18 cellular contexts compared by ENCODE assay signal in genomic region chr3:50637945-50638344, GRCh38. TPM values are rescaled to one million over a fixed set of nuclear protein-coding genes. Genes with fewer than 3 reads are reported as not detected.
DNase-seq lines count a peak whose midpoint lies in the region; ATAC-seq, FAIRE-seq and TF ChIP-seq lines count a peak whose summit lies in the region.
"Had no signal": no experiment of that assay in that cellular context is flagged by ENCODE, and none has a peak within 500 bp of the region (broad histone marks: within the 10 kb centered on the region; RNA-seq: fewer than 3 reads in every experiment).

No MANE protein-coding gene starts in this region.

- intact Hi-C loops in activated CD8-positive, alpha-beta T cell treated with anti-CD3 and anti-CD28 coated beads for 36 hours (cut with micrococcal nuclease), result no loop called here
- intact Hi-C loops in heart right ventricle (cut with DNase I) (no loop called here), PC-9 (cut with micrococcal nuclease; ENCODE audit: unreplicated experiment) (no loop called here), kidney (cut with DNase I) (no loop called here)

- no peak for TF ChIP-seq CTCF in activated CD8-positive, alpha-beta T cell treated with anti-CD3 and anti-CD28 coated beads for 36 hours (IDR thresholded peaks at IDR 0.05)
- TF ChIP-seq CTCF in heart right ventricle (IDR thresholded peaks at IDR 0.05) (no peak), PC-9 (conservative IDR thresholded peaks at IDR 0.05) (no peak), kidney (IDR thresholded peaks at IDR 0.05; ENCODE audit: borderline replicate concordance, extremely low read depth, insufficient read depth) (no peak)

- no peaks in the 10 kb centered on the region for H3K9me2 ChIP-seq in PC-9 (ENCODE audit: insufficient read depth)

- no peak overlapping the region for H3K4me2 ChIP-seq in PC-9

- no peak overlapping the region for H3K4me3 Mint-ChIP-seq in activated naive CD4-positive, alpha-beta T cell treated with anti-CD3 and anti-CD28 coated beads, Interleukin-2, amount 10 ng/mL, durations not matched to agents 7 days and 5 days
- no peak overlapping the region for H3K4me3 Mint-ChIP-seq in activated CD8-positive, alpha-beta T cell treated with anti-CD3 and anti-CD28 coated beads for 36 hours
- H3K4me3 Mint-ChIP-seq: activated B cell treated with CpG ODN at 0.5 μM for 24 hours had no signal

- H2AFZ ChIP-seq in PC-9, result no peak overlapping the region

- H3K9me3 Mint-ChIP-seq in activated naive CD4-positive, alpha-beta T cell treated with anti-CD3 and anti-CD28 coated beads, Interleukin-2, amount 10 ng/mL, durations not matched to agents 7 days and 5 days, result no peaks in the 10 kb centered on the region
- no peaks in the 10 kb centered on the region for H3K9me3 Mint-ChIP-seq in activated CD8-positive, alpha-beta T cell treated with anti-CD3 and anti-CD28 coated beads for 36 hours
- H3K9me3 Mint-ChIP-seq: activated B cell treated with CpG ODN at 0.5 μM for 24 hours had no signal

- peak overlapping the region in 2 of 3 donors; percentile 15 to 57 for H3K9ac ChIP-seq in skeletal muscle tissue (ENCODE audit: low read depth in 1 of 3, low read length in 3 of 3)
- no peak overlapping the region for H3K9ac ChIP-seq in kidney (ENCODE audit: low read length in 2 of 2)

- no peaks in the 10 kb centered on the region for H3K9me3 ChIP-seq in heart right ventricle
- no peaks in the 10 kb centered on the region for H3K9me3 ChIP-seq in skeletal muscle tissue (ENCODE audit: control insufficient read depth in 3 of 3, low read length in 3 of 3)
- H3K9me3 ChIP-seq in PC-9 (ENCODE audit: insufficient read depth, low read depth), result no peaks in the 10 kb centered on the region
- H3K9me3 ChIP-seq in kidney (ENCODE audit: control insufficient read depth in 1 of 2, low read length in 2 of 2), result no peaks in the 10 kb centered on the region
- H3K9me3 ChIP-seq: prostate gland had no signal

- no peak for FAIRE-seq in kidney (lab: Jason Lieb, UNC)
- FAIRE-seq: endometrium, G401.6, GM12891 had no signal

- peaks cover 53% of the 10 kb centered on the region for H3K4me1 Mint-ChIP-seq in activated naive CD4-positive, alpha-beta T cell treated with anti-CD3 and anti-CD28 coated beads, Interleukin-2, amount 10 ng/mL, durations not matched to agents 7 days and 5 days
- peaks cover 58% of the 10 kb centered on the region for H3K4me1 Mint-ChIP-seq in activated CD8-positive, alpha-beta T cell treated with anti-CD3 and anti-CD28 coated beads for 36 hours (ENCODE audit: low read depth)

- BruUV-seq in PC-9 (replicated peaks; lab: Mats Ljungman, UMichigan), result no TSS peak

- H3K36me3 Mint-ChIP-seq in activated naive CD4-positive, alpha-beta T cell treated with anti-CD3 and anti-CD28 coated beads, Interleukin-2, amount 10 ng/mL, durations not matched to agents 7 days and 5 days, result peaks cover 40% of the 10 kb centered on the region
- peaks cover 55% of the 10 kb centered on the region for H3K36me3 Mint-ChIP-seq in activated CD8-positive, alpha-beta T cell treated with anti-CD3 and anti-CD28 coated beads for 36 hours (ENCODE audit: low read depth)

- peaks cover 10 to 70% (median 46%) of the 10 kb centered on the region in 9 donors for H3K4me1 ChIP-seq in heart right ventricle
- peaks cover 14 to 58% (median 38%) of the 10 kb centered on the region in 3 donors for H3K4me1 ChIP-seq in skeletal muscle tissue (ENCODE audit: control insufficient read depth in 3 of 3, insufficient read depth in 3 of 3, low read length in 3 of 3)
- H3K4me1 ChIP-seq in PC-9 (replicated peaks; ENCODE audit: insufficient read depth), result peaks cover 9% of the 10 kb centered on the region
- peaks cover 8 to 9% of the 10 kb centered on the region in 2 donors for H3K4me1 ChIP-seq in kidney (ENCODE audit: control insufficient read depth in 1 of 2, insufficient read depth in 1 of 2, low read depth in 1 of 2, low read length in 2 of 2)
- H3K4me1 ChIP-seq: foreskin keratinocyte, prostate gland had no signal

- CTCF ChIA-PET in activated naive CD4-positive, alpha-beta T cell treated with anti-CD3 and anti-CD28 coated beads, Interleukin-2, amount 10 ng/mL, durations not matched to agents 7 days and 5 days (lab: Charles Lee), result interaction anchor here (1.2 kb wide), 1 partner anchor 24 kb away, joined by 3 read pairs; no protein-coding TSS in a partner anchor
- CTCF ChIA-PET in activated CD8-positive, alpha-beta T cell treated with anti-CD3 and anti-CD28 coated beads for 36 hours (lab: Charles Lee), result interaction anchor here (1.6 to 8.5 kb wide), 2 partner anchors 15 to 22 kb away, joined by 3 to 47 read pairs; no protein-coding TSS in a partner anchor
- CTCF ChIA-PET in PC-9 (lab: Charles Lee), result no interaction called here

- 62 to 67% methylated on average over 3 of the region's 3 CpGs for WGBS in heart right ventricle, 2 donors

- H3K27ac Mint-ChIP-seq in activated naive CD4-positive, alpha-beta T cell treated with anti-CD3 and anti-CD28 coated beads, Interleukin-2, amount 10 ng/mL, durations not matched to agents 7 days and 5 days, result peak overlapping the region; percentile 71
- peak overlapping the region; percentile 22 for H3K27ac Mint-ChIP-seq in activated CD8-positive, alpha-beta T cell treated with anti-CD3 and anti-CD28 coated beads for 36 hours
- H3K27ac Mint-ChIP-seq: activated B cell treated with CpG ODN at 0.5 μM for 24 hours had no signal

- H3K27me3 ChIP-seq in heart right ventricle, result no peaks in the 10 kb centered on the region
- no peaks in the 10 kb centered on the region for H3K27me3 ChIP-seq in skeletal muscle tissue (ENCODE audit: control insufficient read depth in 3 of 3, insufficient read depth in 3 of 3, low read length in 3 of 3)
- no peaks in the 10 kb centered on the region for H3K27me3 ChIP-seq in PC-9 (ENCODE audit: insufficient read depth, low read depth)
- H3K27me3 ChIP-seq: foreskin keratinocyte had no signal

- peaks cover 20% of the 10 kb centered on the region; the same call in 1 of the 2 replicates for H3K79me2 ChIP-seq in PC-9 (ENCODE audit: low read depth)

- H3K4me3 ChIP-seq in heart right ventricle (no peak overlapping the region), skeletal muscle tissue (ENCODE audit: low read length in 3 of 3) (no peak overlapping the region), PC-9 (no peak overlapping the region), kidney (ENCODE audit: low read length in 2 of 2) (no peak overlapping the region)
- H3K4me3 ChIP-seq: prostate gland had no signal

- H3K27ac ChIP-seq in heart right ventricle, result peak overlapping the region in 9 of 10 donors; percentile 32 to 76 (median 68)
- peak overlapping the region; percentile 59 for H3K27ac ChIP-seq in skeletal muscle tissue (ENCODE audit: low read depth, low read length)
- no peak overlapping the region for H3K27ac ChIP-seq in PC-9
- H3K27ac ChIP-seq in kidney (ENCODE audit: low read depth in 2 of 2, low read length in 2 of 2), result no peak overlapping the region
- H3K27ac ChIP-seq: foreskin keratinocyte, prostate gland had no signal

- POLR2A ChIA-PET in activated CD8-positive, alpha-beta T cell treated with anti-CD3 and anti-CD28 coated beads for 36 hours (lab: Charles Lee), result interaction anchor here (0.8 to 1.6 kb wide), 3 partner anchors 13 to 19 kb away, joined by 3 to 5 read pairs (median 4); no protein-coding TSS in a partner anchor
- POLR2A ChIA-PET in PC-9 (lab: Charles Lee; ENCODE audit: unreplicated experiment), result no interaction called here

- H3K27me3 Mint-ChIP-seq in activated naive CD4-positive, alpha-beta T cell treated with anti-CD3 and anti-CD28 coated beads, Interleukin-2, amount 10 ng/mL, durations not matched to agents 7 days and 5 days, result no peaks in the 10 kb centered on the region
- H3K27me3 Mint-ChIP-seq in activated CD8-positive, alpha-beta T cell treated with anti-CD3 and anti-CD28 coated beads for 36 hours, result no peaks in the 10 kb centered on the region
- H3K27me3 Mint-ChIP-seq: activated B cell treated with CpG ODN at 0.5 μM for 24 hours had no signal

- H4K20me1 ChIP-seq in PC-9 (ENCODE audit: insufficient read depth), result peaks cover 6% of the 10 kb centered on the region; the same call in 1 of the 2 replicates

- ATAC-seq in activated CD8-positive, alpha-beta T cell treated with anti-CD3 and anti-CD28 coated beads for 36 hours, result no peak
- ATAC-seq in heart right ventricle, result peak in 5 of 8 donors; percentile 11 to 46 (median 27)

- H3K36me3 ChIP-seq in heart right ventricle, result peaks cover 0 to 44% (median 7%) of the 10 kb centered on the region in 9 donors
- H3K36me3 ChIP-seq in skeletal muscle tissue (ENCODE audit: control insufficient read depth in 3 of 3, insufficient read depth in 3 of 3, low read length in 3 of 3), result peaks cover 22 to 31% (median 25%) of the 10 kb centered on the region in 3 donors
- no peaks in the 10 kb centered on the region for H3K36me3 ChIP-seq in PC-9 (ENCODE audit: low read depth)
- H3K36me3 ChIP-seq in kidney (ENCODE audit: control insufficient read depth in 1 of 2, insufficient read depth in 2 of 2, low read length in 2 of 2), result peaks cover 9 to 17% of the 10 kb centered on the region in 2 donors
- H3K36me3 ChIP-seq: prostate gland had no signal

- DNase-seq in activated naive CD4-positive, alpha-beta T cell treated with anti-CD3 and anti-CD28 coated beads, Interleukin-2, amount 10 ng/mL, durations not matched to agents 7 days and 5 days, result no peak
- no peak for DNase-seq in activated naive CD4-positive, alpha-beta T cell treated with Interleukin-2 at 50 U/mL for 16 hours
- DNase-seq in activated CD8-positive, alpha-beta T cell treated with anti-CD3 and anti-CD28 coated beads for 36 hours, result no peak
- no peak for DNase-seq in heart right ventricle
- DNase-seq in GDM1 (lab: John Stamatoyannopoulos, UW), result no peak
- no peak for DNase-seq in PC-9
- DNase-seq in kidney, result no peak
- DNase-seq: activated B cell treated with CpG ODN at 0.5 μM for 24 hours, anterior cingulate cortex, Calu3, foreskin keratinocyte, NCI-H526, SW 1271 had no signal

- H3F3A ChIP-seq in PC-9 (ENCODE audit: insufficient read depth, low read depth), result 0 out of 2 replicates have a peak, but pooled peaks cover under 1% of the 10 kb centered on the region

RNA-seq across cellular contexts. Expression of gene MAPKAPK3, which starts 21.0 kb away (rescaled TPM):
- 100 to 1,000 TPM; 204 to 205 TPM for total RNA-seq in activated CD8-positive, alpha-beta T cell treated with anti-CD3 and anti-CD28 coated beads for 36 hours
- total RNA-seq in heart right ventricle (100 to 1,000 TPM; 278 to 496 (median 334) TPM), skeletal muscle tissue (20.9 TPM), PC-9 (2021) (88.2 and 99.5 TPM in 2 replicates), kidney (75.8 TPM)
- polyA plus RNA-seq in heart right ventricle (100 to 1,000 TPM; 134 to 225 TPM), kidney (ENCODE audit: insufficient read depth, low read depth, low replicate concordance) (68.0 TPM)

RNA-seq across cellular contexts. Expression of gene CISH, which starts 26.4 kb away (rescaled TPM):
- 100 to 1,000 TPM; 307 to 308 TPM for total RNA-seq in activated CD8-positive, alpha-beta T cell treated with anti-CD3 and anti-CD28 coated beads for 36 hours
- total RNA-seq in heart right ventricle, result 100 to 1,000 TPM in 1 of 10 donors, 10 to 100 TPM in 6, 1 to 10 TPM in 3; 5.4 to 131 (median 24.0) TPM
- 10 to 100 TPM in 1 of 2 donors, 1 to 10 TPM in 1; 8.9 to 21.1 TPM for polyA plus RNA-seq in heart right ventricle
- total RNA-seq in skeletal muscle tissue, result 4.7 TPM
- total RNA-seq in PC-9 (2021), result 2.7 and 3.2 TPM in 2 replicates
- 30.8 TPM for total RNA-seq in kidney
- polyA plus RNA-seq in kidney (ENCODE audit: insufficient read depth, low read depth, low replicate concordance), result 59.4 TPM

RNA-seq across cellular contexts. Expression of gene DOCK3, which starts 36.8 kb away (rescaled TPM):
- 1 to 10 TPM; 3.6 to 4.2 TPM for total RNA-seq in activated CD8-positive, alpha-beta T cell treated with anti-CD3 and anti-CD28 coated beads for 36 hours
- 1 to 10 TPM; 4.3 to 6.6 (median 4.7) TPM for total RNA-seq in heart right ventricle
- 1 to 10 TPM; 1.2 to 5.0 TPM for polyA plus RNA-seq in heart right ventricle
- 0.52 TPM for total RNA-seq in skeletal muscle tissue
- total RNA-seq in PC-9 (2021), result 15.2 and 16.9 TPM in 2 replicates
- 0.54 TPM for total RNA-seq in kidney
- 0.49 TPM for polyA plus RNA-seq in kidney (ENCODE audit: insufficient read depth, low read depth, low replicate concordance)

Comparison
In these comparisons a context has a peak if more than half of its experiments do, and no peak if none do; other contexts are left out.
1. H3K27ac ChIP-seq: peak in heart right ventricle (9 of 10) and skeletal muscle tissue (single experiment); none in PC-9 (single experiment) and kidney (0 of 2).
2. H3K9ac ChIP-seq: peak in skeletal muscle tissue (2 of 3); none in kidney (0 of 2).